ENCODE assay signal across 1 cellular context in the genomic region with DNA sequence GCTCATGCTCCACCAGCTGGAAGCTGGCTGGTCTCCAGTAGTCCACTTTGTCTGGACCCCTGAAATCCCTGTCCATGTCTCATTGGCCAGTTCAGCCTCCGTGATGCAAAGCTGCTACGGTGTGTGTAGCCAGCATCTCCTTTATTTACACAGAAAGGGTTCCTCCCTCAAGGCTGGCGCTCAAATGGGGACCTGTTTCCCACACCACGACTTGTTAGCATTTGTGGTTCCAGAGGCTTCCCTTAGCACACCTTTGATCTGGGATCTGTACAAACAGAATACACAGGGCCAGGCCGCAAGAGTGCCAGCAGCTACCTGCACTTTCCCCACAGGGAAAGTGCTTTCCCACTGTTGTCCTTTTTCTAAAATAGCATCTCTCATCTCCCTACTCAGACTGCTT.
TF ChIP-seq lines count a peak whose summit lies in the region.

No MANE protein-coding gene starts in this region.

TF ChIP-seq in K562, 482 proteins besides CTCF, POLR2A, EP300 and RAD21:
- no peak for TF ChIP-seq VEZF1 (CRISPR knock-in tag; IDR thresholded peaks at IDR 0.05)
TF ChIP-seq in K562: peak in this region for 0.
